In genomic region chr20:63896136-63896890, GRCh38 we compare ENCODE assay signal across 8 cellular contexts. TPM values are rescaled to one million over a fixed set of nuclear protein-coding genes. Genes with fewer than 3 reads are reported as not detected.
DNase-seq lines count a peak whose midpoint lies in the region; ATAC-seq and TF ChIP-seq lines count a peak whose summit lies in the region.

No MANE protein-coding gene starts in this region.

- no peak overlapping the region for H2AFZ ChIP-seq in neural progenitor cell (replicated peaks)

- DNase-seq in H7 (peak; percentile 67), NCI-H748 (lab: John Stamatoyannopoulos, UW; ENCODE audit: unreplicated experiment) (peak; percentile 58), glomerular visceral epithelial cell (ENCODE audit: extremely low spot score) (peak; percentile 83), neural progenitor cell (ENCODE audit: low spot score) (peak; percentile 33), T1000 (lab: John Stamatoyannopoulos, UW) (no peak), DMS114 treated with DMSO at 0.1 percent for 48 hours (lab: John Stamatoyannopoulos, UW; ENCODE audit: unreplicated experiment) (no peak)

- ATAC-seq in activated T-helper 17 cell treated with anti-CD3 and anti-CD28 coated beads, Interleukin-2, amount 50 U/mL, for 72 hours (replicated peaks) = peak; percentile 56

- peak overlapping the region; percentile 81 to 100 (median 95) for H3K4me2 ChIP-seq in BLaER1 treated with 17β-estradiol and CSF1 and Interleukin-3, amounts not matched to agents 10 nM and 100 nM
- peak overlapping the region; percentile 97 for H3K4me2 ChIP-seq in neural progenitor cell

- peaks cover 20 to 62% (median 44%) of the 10 kb centered on the region in 11 experiments for H3K36me3 ChIP-seq in BLaER1 treated with 17β-estradiol and CSF1 and Interleukin-3, amounts not matched to agents 10 nM and 100 nM
- H3K36me3 ChIP-seq in H7 (replicated peaks; ENCODE audit: control insufficient read depth, insufficient read depth, low read length) (peaks cover 1% of the 10 kb centered on the region; the same call in 1 of the 2 replicates), neural progenitor cell (no peaks in the 10 kb centered on the region)

- H3K4me3 Mint-ChIP-seq in activated T-helper 17 cell treated with anti-CD3 and anti-CD28 coated beads, Interleukin-2, amount 50 U/mL, for 72 hours = peak overlapping the region; percentile 97
- H3K4me3 Mint-ChIP-seq in neural progenitor cell = peak overlapping the region; percentile 94

- H3K27ac ChIP-seq in BLaER1 treated with 17β-estradiol and CSF1 and Interleukin-3, amounts not matched to agents 10 nM and 100 nM = peak overlapping the region; percentile 82 to 95 (median 92)
- no peak overlapping the region for H3K27ac ChIP-seq in neural progenitor cell

- H3K4me3 ChIP-seq in BLaER1 treated with 17β-estradiol and CSF1 and Interleukin-3, amounts not matched to agents 10 nM and 100 nM = peak overlapping the region; percentile 62 to 82 (median 73)
- peak overlapping the region; percentile 33; the same call in 1 of the 2 replicates for H3K4me3 ChIP-seq in H7 (ENCODE audit: insufficient read depth, low read depth, low read length)
- peak overlapping the region; percentile 94 for H3K4me3 ChIP-seq in neural progenitor cell

- H3K27me3 Mint-ChIP-seq in activated T-helper 17 cell treated with anti-CD3 and anti-CD28 coated beads, Interleukin-2, amount 50 U/mL, for 72 hours = no peaks in the 10 kb centered on the region
- H3K27me3 Mint-ChIP-seq in neural progenitor cell (ENCODE audit: insufficient read depth, low read depth) = peaks cover 6% of the 10 kb centered on the region

- no peaks in the 10 kb centered on the region for H3K9me3 ChIP-seq in BLaER1 treated with 17β-estradiol and CSF1 and Interleukin-3, amounts not matched to agents 10 nM and 100 nM (replicated peaks in 1 of 11)
- no peaks in the 10 kb centered on the region for H3K9me3 ChIP-seq in neural progenitor cell (ENCODE audit: low read depth)

- TF ChIP-seq CTCF in neural progenitor cell (IDR thresholded peaks at IDR 0.05) = no peak

- H4K20me1 ChIP-seq in BLaER1 treated with 17β-estradiol and CSF1 and Interleukin-3, amounts not matched to agents 10 nM and 100 nM = peaks cover 65 to 86% (median 82%) of the 10 kb centered on the region in 11 experiments
- peaks cover 71% of the 10 kb centered on the region for H4K20me1 ChIP-seq in neural progenitor cell (ENCODE audit: low read depth)

- H3K27me3 ChIP-seq in BLaER1 treated with 17β-estradiol and CSF1 and Interleukin-3, amounts not matched to agents 10 nM and 100 nM = no peaks in the 10 kb centered on the region
- H3K27me3 ChIP-seq in H7 (ENCODE audit: control insufficient read depth, insufficient read depth, low read length) (no peaks in the 10 kb centered on the region), neural progenitor cell (no peaks in the 10 kb centered on the region)

- H3K79me2 ChIP-seq in neural progenitor cell (ENCODE audit: low read depth) = peaks cover 60% of the 10 kb centered on the region

- H3K36me3 Mint-ChIP-seq in activated T-helper 17 cell treated with anti-CD3 and anti-CD28 coated beads, Interleukin-2, amount 50 U/mL, for 72 hours (ENCODE audit: low read depth) = peaks cover 54% of the 10 kb centered on the region
- H3K36me3 Mint-ChIP-seq in neural progenitor cell = peaks cover 8% of the 10 kb centered on the region

- peak overlapping the region; percentile 97 for H3K27ac Mint-ChIP-seq in activated T-helper 17 cell treated with anti-CD3 and anti-CD28 coated beads, Interleukin-2, amount 50 U/mL, for 72 hours
- peak overlapping the region; percentile 47 for H3K27ac Mint-ChIP-seq in neural progenitor cell

- H3K9ac ChIP-seq in BLaER1 treated with 17β-estradiol and CSF1 and Interleukin-3, amounts not matched to agents 10 nM and 100 nM = peak overlapping the region; percentile 83 to 94 (median 90)
- peak overlapping the region; percentile 77 for H3K9ac ChIP-seq in neural progenitor cell

- H3F3A ChIP-seq in neural progenitor cell (ENCODE audit: low read depth) = peaks cover 38% of the 10 kb centered on the region

- peaks cover 60 to 78% (median 68%) of the 10 kb centered on the region in 10 experiments for H3K4me1 ChIP-seq in BLaER1 treated with 17β-estradiol and CSF1 and Interleukin-3, amounts not matched to agents 10 nM and 100 nM
- H3K4me1 ChIP-seq in neural progenitor cell = peaks cover 9% of the 10 kb centered on the region

- no peaks in the 10 kb centered on the region for H3K9me3 Mint-ChIP-seq in activated T-helper 17 cell treated with anti-CD3 and anti-CD28 coated beads, Interleukin-2, amount 50 U/mL, for 72 hours
- H3K9me3 Mint-ChIP-seq in neural progenitor cell = no peaks in the 10 kb centered on the region

- peaks cover 26% of the 10 kb centered on the region for H3K4me1 Mint-ChIP-seq in activated T-helper 17 cell treated with anti-CD3 and anti-CD28 coated beads, Interleukin-2, amount 50 U/mL, for 72 hours
- peaks cover 33% of the 10 kb centered on the region for H3K4me1 Mint-ChIP-seq in neural progenitor cell

RNA-seq across cellular contexts. Expression of gene DNAJC5, which starts 1.4 kb away (rescaled TPM):
- 29.2 and 30.8 TPM in 2 replicates for total RNA-seq in H7 (2014; rRNA removed; shearing (Covaris generic))
- 10 to 100 TPM; 46.8 to 53.4 TPM for total RNA-seq in activated T-helper 17 cell treated with anti-CD3 and anti-CD28 coated beads, Interleukin-2, amount 50 U/mL, for 72 hours
- total RNA-seq in neural progenitor cell (ENCODE audit: low replicate concordance) = 17.2 and 37.9 TPM in 2 replicates

RNA-seq across cellular contexts. Expression of gene TPD52L2, which starts 31.2 kb away (rescaled TPM):
- total RNA-seq in H7 (2014; rRNA removed; shearing (Covaris generic)) = 76.0 and 79.3 TPM in 2 replicates
- total RNA-seq in activated T-helper 17 cell treated with anti-CD3 and anti-CD28 coated beads, Interleukin-2, amount 50 U/mL, for 72 hours = 10 to 100 TPM; 54.8 to 92.9 TPM
- total RNA-seq in neural progenitor cell (ENCODE audit: low replicate concordance) = 66.6 and 80.1 TPM in 2 replicates

RNA-seq across cellular contexts. Expression of gene ABHD16B, which starts 35.0 kb away (rescaled TPM):
- not detected in 2 replicates for total RNA-seq in H7 (2014; rRNA removed; shearing (Covaris generic))
- total RNA-seq in activated T-helper 17 cell treated with anti-CD3 and anti-CD28 coated beads, Interleukin-2, amount 50 U/mL, for 72 hours = under 1 TPM in 1 of 2 donors, not detected in 1; 0.19 TPM
- not detected in 2 replicates for total RNA-seq in neural progenitor cell (ENCODE audit: low replicate concordance)

RNA-seq across cellular contexts. Expression of gene UCKL1, which starts 59.9 kb away (rescaled TPM):
- 21.8 and 26.6 TPM in 2 replicates for total RNA-seq in H7 (2014; rRNA removed; shearing (Covaris generic))
- total RNA-seq in activated T-helper 17 cell treated with anti-CD3 and anti-CD28 coated beads, Interleukin-2, amount 50 U/mL, for 72 hours = 10 to 100 TPM; 27.5 to 36.2 TPM
- 10.8 and 22.7 TPM in 2 replicates for total RNA-seq in neural progenitor cell (ENCODE audit: low replicate concordance)

Comparison
In these comparisons a context has a peak if more than half of its experiments do, and no peak if none do; other contexts are left out.
1. H3K4me3 ChIP-seq: peak in every context shown above with its lines; median percentile 94 in neural progenitor cell; 73 in BLaER1 treated with 17β-estradiol and CSF1 and Interleukin-3, amounts not matched to agents 10 nM and 100 nM; 33 in H7.
2. DNase-seq: peak in H7 (single experiment), NCI-H748 (single experiment), glomerular visceral epithelial cell (single experiment) and neural progenitor cell (single experiment); none in T1000 (single experiment) and DMS114 treated with DMSO at 0.1 percent for 48 hours (single experiment).